8 cellular contexts compared by ENCODE assay signal in genomic region chr1:12229835-12230548, GRCh38. TPM values are rescaled to one million over a fixed set of nuclear protein-coding genes. Genes with fewer than 3 reads are reported as not detected.
DNase-seq lines count a peak whose midpoint lies in the region; ATAC-seq and TF ChIP-seq lines count a peak whose summit lies in the region.

Gene VPS13D (plus strand): TSS chr1:12230030. CDS start chr1:12234267, 4,237 bp downstream.

- peak within 1 kb of the TSS; percentile 40 for H2AFZ ChIP-seq in neural cell (ENCODE audit: low read depth, low read length)

- H3K4me2 ChIP-seq in neural cell (ENCODE audit: low read length): peak within 1 kb of the TSS; percentile 90

- intact Hi-C loops in Calu3 (cut with micrococcal nuclease; ENCODE audit: unreplicated experiment) (no loop called here), stomach (cut with DNase I; ENCODE audit: low total_unique reads) (no loop called here)

- no peaks in the 10 kb centered on the region for H3K9me3 Mint-ChIP-seq in Calu3 (ENCODE audit: low read depth, unreplicated experiment)

- peaks cover 5% of the 10 kb centered on the region; the same call in 1 of the 2 replicates for H3K36me3 ChIP-seq in HUES64 (ENCODE audit: insufficient read depth, low read length)
- H3K36me3 ChIP-seq in neural cell (ENCODE audit: insufficient read depth, low read length): no peaks in the 10 kb centered on the region
- peaks cover 0 to 10% (median 8%) of the 10 kb centered on the region in 4 donors for H3K36me3 ChIP-seq in stomach

- H3K9ac ChIP-seq in HUES64 (ENCODE audit: low read depth, low read length) (peak within 1 kb of the TSS; percentile 69), neural cell (ENCODE audit: low read length) (peak within 1 kb of the TSS; percentile 83)

- peak; percentile 71 for ATAC-seq in GM19467 (IDR thresholded peaks at IDR 0.05; ENCODE audit: unreplicated experiment)

- H4K20me1 ChIP-seq in neural cell (ENCODE audit: insufficient read depth): no peaks in the 10 kb centered on the region

- peaks cover 12% of the 10 kb centered on the region; the same call in 1 of the 2 replicates for H3K4me1 ChIP-seq in HUES64 (ENCODE audit: insufficient read depth, low read length)
- H3K4me1 ChIP-seq in stomach: peaks cover 14 to 38% (median 29%) of the 10 kb centered on the region in 4 donors

- H3K4me3 Mint-ChIP-seq in Calu3 (ENCODE audit: low read depth, unreplicated experiment): peak within 1 kb of the TSS; percentile 78

- BruUV-seq in Calu3 (replicated peaks; lab: Mats Ljungman, UMichigan): no TSS peak

- H3K4me1 Mint-ChIP-seq in Calu3 (ENCODE audit: low read depth, unreplicated experiment): no peaks in the 10 kb centered on the region

- H3K4me3 ChIP-seq in HUES64 (ENCODE audit: low read length): peak within 1 kb of the TSS; percentile 89
- H3K4me3 ChIP-seq in fibroblast of villous mesenchyme (ENCODE audit: low read depth, low read length): peak within 1 kb of the TSS; percentile 93
- peak within 1 kb of the TSS; percentile 98 for H3K4me3 ChIP-seq in neural cell (ENCODE audit: low read length)
- H3K4me3 ChIP-seq in stomach: peak within 1 kb of the TSS; percentile 82 to 99 (median 96)

- H3K9me2 ChIP-seq in neural cell (ENCODE audit: insufficient read depth, low read length): no peaks in the 10 kb centered on the region

- H3K9me3 ChIP-seq in HUES64 (ENCODE audit: insufficient read depth, low read depth, low read length) (no peaks in the 10 kb centered on the region), neural cell (ENCODE audit: low read length) (no peaks in the 10 kb centered on the region), stomach (no peaks in the 10 kb centered on the region)

- peaks cover 19% of the 10 kb centered on the region for H3K79me2 ChIP-seq in neural cell (replicated peaks; ENCODE audit: insufficient read depth, low read length)

- peaks cover 12% of the 10 kb centered on the region for H3K27me3 Mint-ChIP-seq in Calu3 (ENCODE audit: unreplicated experiment)

- peak; percentile 67 for TF ChIP-seq POLR2A in Raji (IDR thresholded peaks at IDR 0.05; ENCODE audit: insufficient read depth, low read depth, low read length)
- no peak for TF ChIP-seq POLR2A in stomach (IDR thresholded peaks at IDR 0.05)

- TF ChIP-seq EP300 in neural cell (conservative IDR thresholded peaks at IDR 0.05; ENCODE audit: poor library complexity, severe bottlenecking) (peak; percentile 50), stomach (IDR thresholded peaks at IDR 0.05) (no peak)

- peaks cover 11% of the 10 kb centered on the region for H3K36me3 Mint-ChIP-seq in Calu3 (ENCODE audit: insufficient read depth, unreplicated experiment)

- no peak within 1 kb of the TSS for H3K27ac Mint-ChIP-seq in Calu3 (ENCODE audit: unreplicated experiment)

- peak; percentile 54 for TF ChIP-seq RAD21 in neural cell (conservative IDR thresholded peaks at IDR 0.05)

- TF ChIP-seq CTCF in Calu3 (IDR thresholded peaks at IDR 0.05; ENCODE audit: unreplicated experiment) (peak; percentile 81), fibroblast of villous mesenchyme (IDR thresholded peaks at IDR 0.05; ENCODE audit: insufficient read depth, low read depth, low read length) (peak; percentile 88), neural cell (IDR thresholded peaks at IDR 0.05; ENCODE audit: poor library complexity, severe bottlenecking) (peak; percentile 98), stomach (IDR thresholded peaks at IDR 0.05) (peak in 5 of 7 experiments; percentile 40 to 97 (median 95))

- under 1% methylated on average over 77 of the region's 77 CpGs for WGBS in HUES64
- WGBS in stomach, 5 donors: 0 to 1% (median 0%) methylated on average over 62 to 77 of the region's 77 CpGs; no CpG with 5 or more reads in 2 of the 5 donors

- DNase-seq in Calu3 (peak; percentile 82), fibroblast of villous mesenchyme (ENCODE audit: low read depth) (peak; percentile 78), stomach (peak; percentile 89)
- peak; percentile 73 for DNase-seq in activated effector memory CD4-positive, alpha-beta T cell treated with Interleukin-2 at 50 U/mL for 16 hours

- no peak within 1 kb of the TSS for H3K27ac ChIP-seq in HUES64 (ENCODE audit: low read depth, low read length)
- no peak within 1 kb of the TSS for H3K27ac ChIP-seq in neural cell (ENCODE audit: low read length)
- H3K27ac ChIP-seq in stomach: peak within 1 kb of the TSS; percentile 78 to 95 (median 94)

- CTCF ChIA-PET in Calu3 (lab: Charles Lee): no interaction called here

- no peaks in the 10 kb centered on the region for H3F3A ChIP-seq in neural cell (ENCODE audit: insufficient read depth, low read length, poor library complexity, severe bottlenecking)

- H3K27me3 ChIP-seq in HUES64 (ENCODE audit: insufficient read depth, low read length) (no peaks in the 10 kb centered on the region), neural cell (ENCODE audit: insufficient read depth, low read depth, low read length) (no peaks in the 10 kb centered on the region), stomach (no peaks in the 10 kb centered on the region)

TF ChIP-seq in neural cell, 6 proteins besides CTCF, POLR2A, EP300 and RAD21:
- TF ChIP-seq MXI1 (conservative IDR thresholded peaks at IDR 0.05; ENCODE audit: poor library complexity, severe bottlenecking) (peak; percentile 77), POLR2AphosphoS5 (IDR thresholded peaks at IDR 0.05) (peak; percentile 68), SMC3 (conservative IDR thresholded peaks at IDR 0.05; ENCODE audit: poor library complexity) (peak; percentile 73)
- TF ChIP-seq, protein P1, sequence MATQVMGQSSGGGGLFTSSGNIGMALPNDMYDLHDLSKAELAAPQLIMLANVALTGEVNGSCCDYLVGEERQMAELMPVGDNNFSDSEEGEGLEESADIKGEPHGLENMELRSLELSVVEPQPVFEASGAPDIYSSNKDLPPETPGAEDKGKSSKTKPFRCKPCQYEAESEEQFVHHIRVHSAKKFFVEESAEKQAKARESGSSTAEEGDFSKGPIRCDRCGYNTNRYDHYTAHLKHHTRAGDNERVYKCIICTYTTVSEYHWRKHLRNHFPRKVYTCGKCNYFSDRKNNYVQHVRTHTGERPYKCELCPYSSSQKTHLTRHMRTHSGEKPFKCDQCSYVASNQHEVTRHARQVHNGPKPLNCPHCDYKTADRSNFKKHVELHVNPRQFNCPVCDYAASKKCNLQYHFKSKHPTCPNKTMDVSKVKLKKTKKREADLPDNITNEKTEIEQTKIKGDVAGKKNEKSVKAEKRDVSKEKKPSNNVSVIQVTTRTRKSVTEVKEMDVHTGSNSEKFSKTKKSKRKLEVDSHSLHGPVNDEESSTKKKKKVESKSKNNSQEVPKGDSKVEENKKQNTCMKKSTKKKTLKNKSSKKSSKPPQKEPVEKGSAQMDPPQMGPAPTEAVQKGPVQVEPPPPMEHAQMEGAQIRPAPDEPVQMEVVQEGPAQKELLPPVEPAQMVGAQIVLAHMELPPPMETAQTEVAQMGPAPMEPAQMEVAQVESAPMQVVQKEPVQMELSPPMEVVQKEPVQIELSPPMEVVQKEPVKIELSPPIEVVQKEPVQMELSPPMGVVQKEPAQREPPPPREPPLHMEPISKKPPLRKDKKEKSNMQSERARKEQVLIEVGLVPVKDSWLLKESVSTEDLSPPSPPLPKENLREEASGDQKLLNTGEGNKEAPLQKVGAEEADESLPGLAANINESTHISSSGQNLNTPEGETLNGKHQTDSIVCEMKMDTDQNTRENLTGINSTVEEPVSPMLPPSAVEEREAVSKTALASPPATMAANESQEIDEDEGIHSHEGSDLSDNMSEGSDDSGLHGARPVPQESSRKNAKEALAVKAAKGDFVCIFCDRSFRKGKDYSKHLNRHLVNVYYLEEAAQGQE (IDR thresholded peaks at IDR 0.05; ENCODE audit: borderline replicate concordance): no peak
TF ChIP-seq in neural cell: peak in this region for 3.

RNA-seq across cellular contexts. Expression of gene VPS13D, which starts in this region (rescaled TPM):
- total RNA-seq in Calu3 (2022): 30.6 and 33.1 TPM in 2 replicates
- polyA plus RNA-seq in HUES64 (2013, experiment 1 of 2): 5.7 TPM
- polyA plus RNA-seq in HUES64 (2013, experiment 2 of 2): 6.9 TPM
- total RNA-seq in fibroblast of villous mesenchyme: 39.9 and 55.3 TPM in 2 replicates
- polyA plus RNA-seq in neural cell: 24.1 and 24.5 TPM in 2 replicates
- 48.2 and 57.3 TPM in 2 replicates for polyA minus RNA-seq in neural cell
- 100 to 1,000 TPM in 1 of 5 donors, 10 to 100 TPM in 4; 57.1 to 106 (median 76.5) TPM for total RNA-seq in stomach
- 10 to 100 TPM in 1 of 3 donors, 1 to 10 TPM in 2; 6.7 to 17.3 (median 9.0) TPM for polyA plus RNA-seq in stomach

Comparison
In these comparisons a context has a peak if more than half of its experiments do, and no peak if none do; other contexts are left out.
1. H3K27ac ChIP-seq: peak in stomach (5 of 5); none in HUES64 (single experiment) and neural cell (single experiment).
2. Peak in every context shown above with its lines, with median percentiles within 50 percentile points of each other: DNase-seq, CTCF ChIP-seq and H3K4me3 ChIP-seq.